ENCODE assay signal across 15 cellular contexts in the genomic region with DNA sequence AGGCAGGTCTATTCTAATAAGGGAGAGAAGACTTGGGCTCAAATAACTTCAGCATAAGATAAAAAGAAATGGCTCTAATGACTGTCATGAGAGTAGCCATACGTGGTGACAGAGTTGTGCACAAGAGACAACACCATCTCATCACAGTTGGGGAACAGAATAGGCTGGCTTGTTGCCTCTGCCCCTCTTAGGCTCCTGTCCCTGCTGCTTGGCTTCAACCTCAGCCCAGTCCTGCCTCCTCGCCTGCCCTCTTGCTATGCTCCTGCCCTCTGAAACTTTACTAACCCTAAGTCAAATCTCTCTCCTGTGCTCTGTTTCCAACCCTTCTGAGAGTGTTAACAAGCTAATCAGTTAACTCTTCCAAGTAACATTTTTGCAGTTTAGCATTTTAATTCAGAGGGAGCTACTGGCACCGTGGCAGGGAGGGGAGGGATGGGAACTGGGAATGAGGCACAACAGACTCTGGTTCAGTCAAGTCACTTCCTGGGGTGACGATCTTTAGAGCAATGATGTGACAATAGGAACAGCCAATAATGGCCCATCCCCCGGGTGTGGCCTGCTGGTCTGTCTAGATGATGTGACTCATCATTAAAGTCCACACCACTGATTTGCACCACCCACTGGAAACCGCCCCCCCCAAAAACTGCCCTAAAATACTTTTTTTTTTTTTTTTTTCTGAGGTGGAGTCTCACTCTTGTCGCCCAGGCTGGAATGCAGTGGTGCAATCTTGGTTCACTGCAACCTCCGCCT. TPM values are rescaled to one million over a fixed set of nuclear protein-coding genes. Genes with fewer than 3 reads are reported as not detected.
DNase-seq lines count a peak whose midpoint lies in the region; ATAC-seq, FAIRE-seq and TF ChIP-seq lines count a peak whose summit lies in the region.
"Had no signal": no experiment of that assay in that cellular context is flagged by ENCODE, and none has a peak within 500 bp of the region (broad histone marks: within the 10 kb centered on the region; RNA-seq: fewer than 3 reads in every experiment).

No MANE protein-coding gene starts in this region.

- H3K27ac ChIP-seq in Karpas-422 (ENCODE audit: low read length) (no peak overlapping the region), K562 (ENCODE audit: extremely low read depth, low read depth, low read length) (no peak overlapping the region), neural progenitor cell (no peak overlapping the region)

- no peaks in the 10 kb centered on the region for H3K79me2 ChIP-seq in Karpas-422 (ENCODE audit: low read length)
- no peaks in the 10 kb centered on the region for H3K79me2 ChIP-seq in K562 (ENCODE audit: control insufficient read depth, insufficient read depth, low read length)
- no peaks in the 10 kb centered on the region for H3K79me2 ChIP-seq in neural progenitor cell (ENCODE audit: low read depth)

- CTCF ChIA-PET in K562 (lab: Yijun Ruan, JAX; ENCODE audit: low intra/inter-chr PET ratio), result no interaction called here

- H3K4me3 ChIP-seq in Karpas-422 (ENCODE audit: low read length) (no peak overlapping the region), K562 (no peak overlapping the region), neural progenitor cell (no peak overlapping the region)

- DNase-seq in Daoy (ENCODE audit: low read depth) (peak; percentile 60), Karpas-422 (peak; percentile 27), K562 (ENCODE audit: extremely low read depth in 1 of 4, low spot score in 3 of 4) (peak; percentile 48 to 57 (median 52)), neural progenitor cell (ENCODE audit: low spot score) (no peak), NAMALWA (ENCODE audit: low spot score) (no peak), GM10266 (ENCODE audit: extremely low spot score) (no peak)
- DNase-seq: activated CD4-positive, alpha-beta T cell treated with anti-CD3 and anti-CD28 coated beads for 36 hours; activated gamma-delta T cell treated with Interleukin-2 at 50 U/mL for 16 hours; DND-41; left ventricle myocardium superior; occipital lobe; stimulated activated CD4-positive, alpha-beta T cell treated with anti-CD3 and anti-CD28 coated beads, Interleukin-1b, Interleukin-23, amount 100 ng/mL, for 48 hours; stimulated activated naive CD4-positive, alpha-beta T cell treated with Interleukin-2 at 50 U/mL for 16 hours had no signal

- H3K27me3 ChIP-seq in Karpas-422 (ENCODE audit: low read length) (no peaks in the 10 kb centered on the region), K562 (ENCODE audit: control insufficient read depth in 2 of 2, insufficient read depth in 2 of 2, low read length in 2 of 2) (peaks cover 26 to 54% of the 10 kb centered on the region in 2 experiments), neural progenitor cell (no peaks in the 10 kb centered on the region)

- no peaks in the 10 kb centered on the region for H3K4me1 ChIP-seq in Karpas-422 (ENCODE audit: low read length)
- peaks cover 0 to 4% of the 10 kb centered on the region in 2 experiments; a peak in 1 of 5 replicates for H3K4me1 ChIP-seq in K562 (replicated peaks in 1 of 2; ENCODE audit: control insufficient read depth in 2 of 2, insufficient read depth in 2 of 2, low read length in 2 of 2)
- peaks cover 10% of the 10 kb centered on the region for H3K4me1 ChIP-seq in neural progenitor cell

- H4K20me1 ChIP-seq in Karpas-422 (ENCODE audit: insufficient read depth, low read depth, low read length) (no peaks in the 10 kb centered on the region), K562 (replicated peaks; ENCODE audit: control insufficient read depth, insufficient read depth, low read length) (no peaks in the 10 kb centered on the region; the same call in 1 of the 2 replicates), neural progenitor cell (ENCODE audit: low read depth) (no peaks in the 10 kb centered on the region)

- no peaks in the 10 kb centered on the region for H3K9me2 ChIP-seq in Karpas-422 (replicated peaks; ENCODE audit: insufficient read depth, low read length)

- peak; percentile 77 for ATAC-seq in K562
- ATAC-seq in HG03135 (IDR thresholded peaks at IDR 0.05; ENCODE audit: unreplicated experiment), result no peak
- ATAC-seq: activated CD4-positive, alpha-beta T cell treated with anti-CD3 and anti-CD28 coated beads for 36 hours; left ventricle myocardium superior had no signal

- in situ Hi-C loops in K562 (cut with MboI), result no loop called here

- H3K9me3 ChIP-seq in Karpas-422 (ENCODE audit: low read length), result no peaks in the 10 kb centered on the region
- H3K9me3 ChIP-seq in K562 (replicated peaks; ENCODE audit: control insufficient read depth, insufficient read depth, low read depth, low read length), result no peaks in the 10 kb centered on the region
- H3K9me3 ChIP-seq in neural progenitor cell (ENCODE audit: low read depth), result no peaks in the 10 kb centered on the region

- intact Hi-C loops in K562 (cut with micrococcal nuclease), result no loop called here

- BruUV-seq in K562 (replicated peaks; lab: Mats Ljungman, UMichigan), result no TSS peak

- no peaks in the 10 kb centered on the region for H3K9me3 Mint-ChIP-seq in neural progenitor cell

- H3K9ac ChIP-seq in Karpas-422 (ENCODE audit: low read length), result no peak overlapping the region
- no peak overlapping the region for H3K9ac ChIP-seq in K562 (ENCODE audit: insufficient read depth in 1 of 2, low read depth in 2 of 2, low read length in 2 of 2)
- H3K9ac ChIP-seq in neural progenitor cell, result no peak overlapping the region

- H3K27me3 Mint-ChIP-seq in neural progenitor cell (ENCODE audit: insufficient read depth, low read depth), result peaks cover 4% of the 10 kb centered on the region
- H3K27me3 Mint-ChIP-seq: activated CD4-positive, alpha-beta T cell treated with anti-CD3 and anti-CD28 coated beads for 36 hours had no signal

- H3K4me3 Mint-ChIP-seq in neural progenitor cell, result no peak overlapping the region
- H3K4me3 Mint-ChIP-seq: activated CD4-positive, alpha-beta T cell treated with anti-CD3 and anti-CD28 coated beads for 36 hours had no signal

- H3K4me1 Mint-ChIP-seq in neural progenitor cell, result peaks cover 6% of the 10 kb centered on the region

- no peaks in the 10 kb centered on the region for H3K9me1 ChIP-seq in K562 (ENCODE audit: control insufficient read depth, insufficient read depth, low read length)

- no peak overlapping the region for H3K4me2 ChIP-seq in Karpas-422 (ENCODE audit: low read depth, low read length, poor library complexity, severe bottlenecking)
- H3K4me2 ChIP-seq in K562 (ENCODE audit: insufficient read depth, low read length), result no peak overlapping the region
- no peak overlapping the region for H3K4me2 ChIP-seq in neural progenitor cell

- TF ChIP-seq EP300 in K562 (IDR thresholded peaks at IDR 0.05; ENCODE audit: low read length), result no peak

- no peak for TF ChIP-seq RAD21 in K562 (CRISPR knock-in tag; conservative IDR thresholded peaks at IDR 0.05 in 1 of 2, IDR thresholded peaks at IDR 0.05 in 1 of 2)

- peak; percentile 74 for FAIRE-seq in K562 (lab: Jason Lieb, UNC)

- TF ChIP-seq POLR2A in K562 (conservative IDR thresholded peaks at IDR 0.05), result no peak

- H3K36me3 Mint-ChIP-seq in neural progenitor cell, result no peaks in the 10 kb centered on the region

- H3K27ac Mint-ChIP-seq in neural progenitor cell, result no peak overlapping the region
- H3K27ac Mint-ChIP-seq: activated CD4-positive, alpha-beta T cell treated with anti-CD3 and anti-CD28 coated beads for 36 hours had no signal

- no peaks in the 10 kb centered on the region for H3K36me3 ChIP-seq in Karpas-422 (ENCODE audit: insufficient read depth, low read length)
- no peaks in the 10 kb centered on the region for H3K36me3 ChIP-seq in K562 (ENCODE audit: control insufficient read depth, insufficient read depth, low read length)
- no peaks in the 10 kb centered on the region for H3K36me3 ChIP-seq in neural progenitor cell

- H3F3A ChIP-seq in neural progenitor cell (ENCODE audit: low read depth), result peaks cover 9% of the 10 kb centered on the region

- no peak overlapping the region for H2AFZ ChIP-seq in Karpas-422 (ENCODE audit: low read length)
- H2AFZ ChIP-seq in K562 (ENCODE audit: low read depth, low read length), result no peak overlapping the region
- peak overlapping the region; percentile 15 for H2AFZ ChIP-seq in neural progenitor cell (replicated peaks)

- TF ChIP-seq CTCF in K562 (IDR thresholded peaks at IDR 0.05 in 2 of 3, conservative IDR thresholded peaks at IDR 0.05 in 1 of 3; ENCODE audit: insufficient read depth in 2 of 3, low read depth in 1 of 3, low read length in 3 of 3) (no peak), neural progenitor cell (IDR thresholded peaks at IDR 0.05) (no peak), GM10266 (IDR thresholded peaks at IDR 0.05; ENCODE audit: control insufficient read depth, insufficient read depth, low read depth, missing control alignments) (no peak)

- 1% methylated on average over 7 of the region's 8 CpGs for WGBS in K562 (ENCODE audit: insufficient coverage, low coverage, missing lambda C conversion rate)

- POLR2A ChIA-PET in K562 (lab: Yijun Ruan, JAX), result interaction anchor here (0.6 kb wide), 1 partner anchor 48 kb away, joined by 4 read pairs; no protein-coding TSS in a partner anchor

TF ChIP-seq in K562, 482 proteins besides CTCF, POLR2A, EP300 and RAD21 (continues in another document):
- TF ChIP-seq EGR1 (conservative IDR thresholded peaks at IDR 0.05) (peak; percentile 41; the same call in 1 of the 2 replicates), BRD4 (IDR thresholded peaks at IDR 0.05) (no peak)

RNA-seq across cellular contexts. Expression of a gene that starts 35.5 kb away (rescaled TPM):
- 1.0 and 1.7 TPM in 2 replicates for total RNA-seq in Daoy (2014; rRNA removed; shearing (Covaris generic))
- total RNA-seq in Karpas-422 (2014; rRNA removed; shearing (Covaris generic); ENCODE audit: low replicate concordance), result not detected in 2 replicates
- not detected in 2 replicates for total RNA-seq in K562 (2011; cell fraction: chromatin; rRNA removed; ENCODE audit: low replicate concordance)
- not detected in 2 replicates for total RNA-seq in K562 (2011; cell fraction: nucleolus; rRNA removed)
- 0.15 TPM in 1 of 2 replicates, not detected in the other for total RNA-seq in K562 (2011; cell fraction: nucleoplasm; rRNA removed)
- total RNA-seq in K562 (2014; rRNA removed) (under 0.01 TPM in 1 of 2 replicates, not detected in the other), K562 (2014; rRNA removed; fragmentation: Illumina TruSeq; extraction: Trizol) (not detected in 2 replicates), K562 (2015; rRNA removed; fragmentation: Illumina TruSeq; extraction: Trizol) (not detected in 2 replicates), K562 (2021) (not detected in 2 replicates), neural progenitor cell (ENCODE audit: low replicate concordance) (0.03 TPM in 1 of 2 replicates, not detected in the other)
- polyA plus RNA-seq in K562 (2011; rRNA removed) (not detected in 2 replicates), K562 (2014; fragmentation: Illumina TruSeq; extraction: Trizol) (not detected in 2 replicates), K562 (2014; fragmentation: Nextera tagmentation; extraction: Ambion mirVana) (under 1 TPM; 0.04 to 0.06 TPM), K562 (2014; rRNA removed) (0.01 TPM in 1 of 2 replicates, not detected in the other)
- polyA plus RNA-seq in K562 (2011; cell fraction: cytosol; rRNA removed), result not detected in 2 replicates
- polyA plus RNA-seq in K562 (2011; cell fraction: nucleus; rRNA removed), result 0.03 TPM in 1 of 2 replicates, not detected in the other
- polyA plus RNA-seq in K562 (2012), result 0.27 and 0.65 TPM in 2 replicates
- not detected in 2 replicates for polyA minus RNA-seq in K562 (2011; rRNA and poly(A)+ RNA removed)
- polyA minus RNA-seq in K562 (2011; cell fraction: cytosol; rRNA and poly(A)+ RNA removed), result not detected in 2 replicates
- polyA minus RNA-seq in K562 (2011; cell fraction: nucleus; rRNA and poly(A)+ RNA removed), result not detected in 2 replicates
- total RNA-seq: glomerular endothelial cell, left ventricle myocardium superior had no signal

Comparison
In these comparisons a context has a peak if more than half of its experiments do, and no peak if none do; other contexts are left out.
1. DNase-seq: peak in Daoy (single experiment), Karpas-422 (single experiment) and K562 (4 of 4); none in neural progenitor cell (single experiment), NAMALWA (single experiment) and GM10266 (single experiment).